In genomic region chr11:126522606-126523005, GRCh38 we compare ENCODE assay signal across 26 cellular contexts.
"Had no signal": no experiment of that assay in that cellular context is flagged by ENCODE, and none has a peak within 500 bp of the region (broad histone marks: within the 10 kb centered on the region; RNA-seq: fewer than 3 reads in every experiment).

No MANE protein-coding gene starts in this region.

- H3K4me3 ChIP-seq: pancreas, psoas muscle, right lobe of liver, skin epidermis, smooth muscle cell, suprapubic skin, testis, tibial artery, transverse colon, vagina had no signal

- H3K4me1 Mint-ChIP-seq: naive thymus-derived CD4-positive, alpha-beta T cell; natural killer cell; stimulated activated memory B cell treated with anti-CD40 and anti-IgM and Interleukin-4, amounts not matched to agents 10 μg/mL and 1 μg/mL and 100 μg/mL, for 72 hours; stimulated activated naive CD8-positive, alpha-beta T cell treated with anti-CD3 and anti-CD28 coated beads, Interleukin-15, amount 100 ng/mL, for 72 hours had no signal

- H3K9me3 Mint-ChIP-seq: natural killer cell; nephron; stimulated activated memory B cell treated with anti-CD40 and anti-IgM and Interleukin-4, amounts not matched to agents 10 μg/mL and 1 μg/mL and 100 μg/mL, for 72 hours; stimulated activated naive CD8-positive, alpha-beta T cell treated with anti-CD3 and anti-CD28 coated beads, Interleukin-15, amount 100 ng/mL, for 72 hours; type B pancreatic cell had no signal

- H3K27ac Mint-ChIP-seq: naive thymus-derived CD4-positive, alpha-beta T cell; natural killer cell; nephron; progenitor cell of endocrine pancreas; stimulated activated memory B cell treated with anti-CD40 and anti-IgM and Interleukin-4, amounts not matched to agents 10 μg/mL and 1 μg/mL and 100 μg/mL, for 72 hours; type B pancreatic cell had no signal

- H3K27me3 ChIP-seq: pancreas, right lobe of liver, testis, transverse colon, vagina had no signal

- H3K36me3 ChIP-seq: pancreas, right lobe of liver, suprapubic skin, tibial artery, transverse colon, vagina had no signal

- H3K27ac ChIP-seq: pancreas, psoas muscle, right lobe of liver, skin epidermis, suprapubic skin, testis, tibial artery, transverse colon, vagina had no signal

- DNase-seq: naive thymus-derived CD4-positive, alpha-beta T cell; natural killer cell; occipital lobe; pancreas; psoas muscle; right cardiac atrium; right lobe of liver; stimulated activated CD4-positive, alpha-beta T cell treated with anti-CD3 and anti-CD28 coated beads, Interleukin-15, amount 100 ng/mL, for 24 hours; stimulated activated CD4-positive, alpha-beta T cell treated with anti-CD3 and anti-CD28 coated beads, Interleukin-4, amount 100 ng/mL, for 1 hour; stimulated activated CD4-positive, alpha-beta T cell treated with anti-CD3 and anti-CD28 coated beads, Interleukin-4, amount 100 ng/mL, for 4 hours; stimulated activated CD8-positive, alpha-beta memory T cell treated with anti-CD3 and anti-CD28 coated beads, Interleukin-4, amount 100 ng/mL, for 48 hours; stimulated activated naive CD4-positive, alpha-beta T cell; stimulated activated naive CD8-positive, alpha-beta T cell treated with anti-CD3 and anti-CD28 coated beads, Interleukin-15, amount 100 ng/mL, for 72 hours; stimulated activated naive CD8-positive, alpha-beta T cell treated with anti-CD3 and anti-CD28 coated beads, Interleukin-15, Interleukin-2, amounts not matched to agents 100 U/mL and 50 U/mL, for 24 hours; substantia nigra; testis; tibial artery; transverse colon had no signal

- H3K36me3 Mint-ChIP-seq: naive thymus-derived CD4-positive, alpha-beta T cell; natural killer cell; stimulated activated memory B cell treated with anti-CD40 and anti-IgM and Interleukin-4, amounts not matched to agents 10 μg/mL and 1 μg/mL and 100 μg/mL, for 72 hours; type B pancreatic cell had no signal

- H3K9me3 ChIP-seq: pancreas, psoas muscle, right lobe of liver, suprapubic skin, testis, tibial artery, transverse colon, vagina had no signal

- H3K4me1 ChIP-seq: pancreas, psoas muscle, right lobe of liver, suprapubic skin, testis, tibial artery, transverse colon, vagina had no signal

- H3K4me3 Mint-ChIP-seq: naive thymus-derived CD4-positive, alpha-beta T cell; natural killer cell; nephron; stimulated activated memory B cell treated with anti-CD40 and anti-IgM and Interleukin-4, amounts not matched to agents 10 μg/mL and 1 μg/mL and 100 μg/mL, for 72 hours; stimulated activated naive CD8-positive, alpha-beta T cell treated with anti-CD3 and anti-CD28 coated beads, Interleukin-15, amount 100 ng/mL, for 72 hours; type B pancreatic cell had no signal
